ENCODE assay signal across 9 cellular contexts in genomic region chr6:33772114-33772830, GRCh38. TPM values are rescaled to one million over a fixed set of nuclear protein-coding genes. Genes with fewer than 3 reads are reported as not detected.
DNase-seq lines count a peak whose midpoint lies in the region; ATAC-seq and TF ChIP-seq lines count a peak whose summit lies in the region.
"Had no signal": no experiment of that assay in that cellular context is flagged by ENCODE, and none has a peak within 500 bp of the region (broad histone marks: within the 10 kb centered on the region; RNA-seq: fewer than 3 reads in every experiment).

No MANE protein-coding gene starts in this region.

- POLR2A ChIA-PET in activated CD4-positive, alpha-beta T cell treated with anti-CD3 and anti-CD28 coated beads, Interleukin-2, amount 10 ng/mL, durations not matched to agents 7 days and 5 days (lab: Charles Lee): no interaction called here

- CTCF ChIA-PET in activated CD4-positive, alpha-beta T cell treated with anti-CD3 and anti-CD28 coated beads, Interleukin-2, amount 10 ng/mL, durations not matched to agents 7 days and 5 days (lab: Charles Lee): interaction anchor here (1.0 to 9.8 kb wide), 10 partner anchors 8 to 282 kb away, joined by 3 to 71 read pairs (median 4); partner anchors contain the start of gene UQCC2

- DNase-seq in HFFc6 (peak; percentile 57), islet precursor cell (peak; percentile 74), COR-L47 (lab: John Stamatoyannopoulos, UW) (no peak), amniotic stem cell (lab: John Stamatoyannopoulos, UW) (no peak)
- no peak for DNase-seq in stimulated activated effector memory CD8-positive, alpha-beta T cell treated with anti-CD3 and anti-CD28 coated beads, Interleukin-12 subunit alpha, Interleukin-12 subunit beta, amount 100 ng/mL, for 72 hours (ENCODE audit: low spot score in 2 of 2)
- DNase-seq in stimulated activated CD4-positive, alpha-beta T cell treated with anti-CD3 and anti-CD28 coated beads, Interleukin-4, amount 100 ng/mL, for 4 hours: no peak
- no peak for DNase-seq in activated CD4-positive, alpha-beta T cell treated with anti-CD3 and anti-CD28 coated beads, Interleukin-2, amount 10 ng/mL, durations not matched to agents 7 days and 5 days

- no peaks in the 10 kb centered on the region for H3K9me3 Mint-ChIP-seq in HFFc6
- H3K9me3 Mint-ChIP-seq in stimulated activated effector memory CD8-positive, alpha-beta T cell treated with anti-CD3 and anti-CD28 coated beads, Interleukin-12 subunit alpha, Interleukin-12 subunit beta, amount 100 ng/mL, for 72 hours: no peaks in the 10 kb centered on the region
- no peaks in the 10 kb centered on the region for H3K9me3 Mint-ChIP-seq in activated CD4-positive, alpha-beta T cell treated with anti-CD3 and anti-CD28 coated beads, Interleukin-2, amount 10 ng/mL, durations not matched to agents 7 days and 5 days
- H3K9me3 Mint-ChIP-seq: neural crest cell had no signal

- TF ChIP-seq CTCF in HFFc6 (IDR thresholded peaks at IDR 0.05): no peak

- H3K27me3 Mint-ChIP-seq in HFFc6 (ENCODE audit: insufficient read depth): peaks cover 4% of the 10 kb centered on the region; the same call in 1 of the 2 replicates
- no peaks in the 10 kb centered on the region for H3K27me3 Mint-ChIP-seq in activated CD4-positive, alpha-beta T cell treated with anti-CD3 and anti-CD28 coated beads, Interleukin-2, amount 10 ng/mL, durations not matched to agents 7 days and 5 days

- peak overlapping the region; percentile 22 for H3K27ac ChIP-seq in angular gyrus (ENCODE audit: low read depth, low read length)

- H3K27ac Mint-ChIP-seq in HFFc6: peak overlapping the region; percentile 94
- H3K27ac Mint-ChIP-seq in stimulated activated effector memory CD8-positive, alpha-beta T cell treated with anti-CD3 and anti-CD28 coated beads, Interleukin-12 subunit alpha, Interleukin-12 subunit beta, amount 100 ng/mL, for 72 hours: peak overlapping the region; percentile 41
- H3K27ac Mint-ChIP-seq in activated CD4-positive, alpha-beta T cell treated with anti-CD3 and anti-CD28 coated beads, Interleukin-2, amount 10 ng/mL, durations not matched to agents 7 days and 5 days: no peak overlapping the region

- peaks cover 37% of the 10 kb centered on the region for H3K36me3 Mint-ChIP-seq in HFFc6 (ENCODE audit: low read depth)
- H3K36me3 Mint-ChIP-seq in stimulated activated effector memory CD8-positive, alpha-beta T cell treated with anti-CD3 and anti-CD28 coated beads, Interleukin-12 subunit alpha, Interleukin-12 subunit beta, amount 100 ng/mL, for 72 hours: peaks cover 49% of the 10 kb centered on the region
- peaks cover 28% of the 10 kb centered on the region for H3K36me3 Mint-ChIP-seq in activated CD4-positive, alpha-beta T cell treated with anti-CD3 and anti-CD28 coated beads, Interleukin-2, amount 10 ng/mL, durations not matched to agents 7 days and 5 days (ENCODE audit: low read depth)

- no peak for ATAC-seq in stimulated activated effector memory CD8-positive, alpha-beta T cell treated with anti-CD3 and anti-CD28 coated beads, Interleukin-12 subunit alpha, Interleukin-12 subunit beta, amount 100 ng/mL, for 72 hours

- peaks cover 67% of the 10 kb centered on the region for H3K4me1 Mint-ChIP-seq in HFFc6 (ENCODE audit: low read depth)
- peaks cover 20% of the 10 kb centered on the region for H3K4me1 Mint-ChIP-seq in stimulated activated effector memory CD8-positive, alpha-beta T cell treated with anti-CD3 and anti-CD28 coated beads, Interleukin-12 subunit alpha, Interleukin-12 subunit beta, amount 100 ng/mL, for 72 hours
- H3K4me1 Mint-ChIP-seq in activated CD4-positive, alpha-beta T cell treated with anti-CD3 and anti-CD28 coated beads, Interleukin-2, amount 10 ng/mL, durations not matched to agents 7 days and 5 days: peaks cover 5% of the 10 kb centered on the region

- H3K4me3 Mint-ChIP-seq in HFFc6: peak overlapping the region; percentile 73
- no peak overlapping the region for H3K4me3 Mint-ChIP-seq in stimulated activated effector memory CD8-positive, alpha-beta T cell treated with anti-CD3 and anti-CD28 coated beads, Interleukin-12 subunit alpha, Interleukin-12 subunit beta, amount 100 ng/mL, for 72 hours
- H3K4me3 Mint-ChIP-seq in activated CD4-positive, alpha-beta T cell treated with anti-CD3 and anti-CD28 coated beads, Interleukin-2, amount 10 ng/mL, durations not matched to agents 7 days and 5 days: no peak overlapping the region
- H3K4me3 Mint-ChIP-seq: neural crest cell had no signal

RNA-seq across cellular contexts. Expression of gene LEMD2, which starts 16.7 kb away (rescaled TPM):
- 10 to 100 TPM; 42.4 to 46.7 (median 44.9) TPM for total RNA-seq in HFFc6 (2021; fragmentation: NEBNext Ultra II Directional; extraction: Animal tissue kit (Norgen Biotek cat#: 25700))
- total RNA-seq in activated CD4-positive, alpha-beta T cell treated with anti-CD3 and anti-CD28 coated beads, Interleukin-2, amount 10 ng/mL, durations not matched to agents 7 days and 5 days: 10 to 100 TPM; 73.1 to 74.1 TPM

RNA-seq across cellular contexts. Expression of gene IP6K3, which starts 25.6 kb away (rescaled TPM):
- under 1 TPM in 4 of 6 experiments, not detected in 2; 0.25 to 0.83 (median 0.50) TPM for total RNA-seq in HFFc6 (2021; fragmentation: NEBNext Ultra II Directional; extraction: Animal tissue kit (Norgen Biotek cat#: 25700))
- not detected for total RNA-seq in activated CD4-positive, alpha-beta T cell treated with anti-CD3 and anti-CD28 coated beads, Interleukin-2, amount 10 ng/mL, durations not matched to agents 7 days and 5 days

RNA-seq across cellular contexts. Expression of gene MLN, which starts 31.5 kb away (rescaled TPM):
- total RNA-seq in HFFc6 (2021; fragmentation: NEBNext Ultra II Directional; extraction: Animal tissue kit (Norgen Biotek cat#: 25700)): not detected
- not detected for total RNA-seq in activated CD4-positive, alpha-beta T cell treated with anti-CD3 and anti-CD28 coated beads, Interleukin-2, amount 10 ng/mL, durations not matched to agents 7 days and 5 days
- total RNA-seq: neural crest cell had no signal

Comparison
In these comparisons a context has a peak if more than half of its experiments do, and no peak if none do; other contexts are left out.
1. DNase-seq: peak in HFFc6 (single experiment) and islet precursor cell (single experiment); none in stimulated activated effector memory CD8-positive, alpha-beta T cell treated with anti-CD3 and anti-CD28 coated beads, Interleukin-12 subunit alpha, Interleukin-12 subunit beta, amount 100 ng/mL, for 72 hours (0 of 2), COR-L47 (single experiment), stimulated activated CD4-positive, alpha-beta T cell treated with anti-CD3 and anti-CD28 coated beads, Interleukin-4, amount 100 ng/mL, for 4 hours (0 of 2), activated CD4-positive, alpha-beta T cell treated with anti-CD3 and anti-CD28 coated beads, Interleukin-2, amount 10 ng/mL, durations not matched to agents 7 days and 5 days (single experiment) and amniotic stem cell (single experiment).